1 cellular context compared by ENCODE assay signal in the genomic region with DNA sequence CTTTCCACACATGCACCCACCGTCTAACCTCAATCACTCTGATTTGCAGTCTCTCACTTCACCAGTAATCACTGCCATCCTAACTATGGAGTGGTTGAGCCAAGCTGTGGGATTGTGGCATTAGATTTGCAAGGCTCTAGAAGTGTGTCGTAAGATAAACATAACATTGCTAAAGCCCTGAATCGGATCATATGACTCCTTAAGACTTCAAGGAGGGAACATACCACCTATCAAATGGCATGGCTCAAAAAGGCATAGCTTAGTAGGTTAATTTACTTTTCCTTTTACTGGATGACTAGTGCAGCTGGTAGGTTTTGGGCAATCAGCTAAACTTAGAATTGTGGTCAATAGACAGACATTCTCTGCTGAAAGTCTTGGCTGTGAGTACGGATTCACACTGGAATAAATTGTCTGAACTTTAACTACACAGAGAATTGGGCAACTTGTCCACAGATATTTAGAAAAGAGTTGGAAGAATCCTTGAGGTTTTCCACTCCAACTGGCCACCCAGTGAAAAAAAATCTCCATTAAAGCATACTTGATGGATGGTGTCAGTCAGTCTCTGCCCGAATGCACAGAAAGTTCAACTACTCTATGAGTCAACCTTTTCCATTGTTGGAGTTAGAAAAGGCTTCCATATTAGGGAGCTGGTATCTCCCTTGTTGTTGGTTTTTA.
TF ChIP-seq lines count a peak whose summit lies in the region.

No MANE protein-coding gene starts in this region.

TF ChIP-seq in HCT116, 20 proteins besides CTCF, POLR2A, EP300 and RAD21 (continued from another document):
- TF ChIP-seq ELF1 (IDR thresholded peaks at IDR 0.05; ENCODE audit: borderline replicate concordance, low read depth) (no peak), TCF7L2 (IDR thresholded peaks at IDR 0.05; ENCODE audit: borderline replicate concordance, extremely low read depth, insufficient read depth, insufficient read length) (no peak), EGR1 (IDR thresholded peaks at IDR 0.05; ENCODE audit: low read depth) (no peak), SRF (IDR thresholded peaks at IDR 0.05; ENCODE audit: low read depth) (peak; percentile 68)
